In the genomic region with DNA sequence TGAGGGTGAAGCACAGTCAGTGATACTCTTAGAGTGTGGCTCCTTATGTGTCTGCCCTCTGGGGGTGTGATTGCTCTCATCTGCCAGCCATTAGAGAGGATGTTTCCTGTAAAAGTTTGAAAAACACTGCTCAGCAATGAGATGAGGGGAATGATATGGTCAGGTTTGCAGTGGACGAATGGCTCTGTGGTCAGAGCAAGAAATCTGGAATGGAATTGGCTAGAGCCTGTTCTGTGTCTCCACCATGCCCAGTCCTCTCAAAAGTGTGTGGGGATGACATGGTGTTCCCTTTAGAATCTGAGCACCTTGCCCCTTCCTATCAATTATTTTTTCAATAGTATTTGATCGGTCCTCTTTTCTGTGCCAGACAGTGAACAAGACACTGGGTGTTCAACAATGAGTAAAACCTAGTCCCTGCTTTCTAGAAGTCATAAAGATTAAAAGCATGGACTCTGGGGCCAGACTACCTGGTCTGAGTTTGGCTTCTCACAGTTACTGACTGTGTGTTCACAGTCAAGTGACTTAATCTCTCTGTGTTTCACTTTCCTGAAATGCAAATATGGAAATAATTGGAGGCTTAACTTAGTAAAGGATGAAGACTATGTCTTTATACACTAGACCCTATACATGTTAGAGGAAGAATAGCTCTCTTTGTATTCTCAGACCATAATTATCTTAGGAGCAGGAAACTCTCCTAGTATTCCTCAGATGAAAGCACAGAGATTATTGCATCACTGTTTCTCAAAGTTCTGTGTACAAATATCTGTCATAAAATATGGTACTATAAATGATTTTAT, we compare ENCODE assay signal across 14 cellular contexts. TPM values are rescaled to one million over a fixed set of nuclear protein-coding genes. Genes with fewer than 3 reads are reported as not detected.
DNase-seq lines count a peak whose midpoint lies in the region; ATAC-seq and TF ChIP-seq lines count a peak whose summit lies in the region.
"Had no signal": no experiment of that assay in that cellular context is flagged by ENCODE, and none has a peak within 500 bp of the region (broad histone marks: within the 10 kb centered on the region; RNA-seq: fewer than 3 reads in every experiment).

No MANE protein-coding gene starts in this region.

- H3K27ac ChIP-seq in muscle layer of duodenum (ENCODE audit: low read length) (peak overlapping the region; percentile 28), upper lobe of left lung (peak overlapping the region; percentile 43 to 89 (median 72))
- H3K27ac ChIP-seq: 22Rv1, KMS-11 had no signal

- no peak for TF ChIP-seq EP300 in upper lobe of left lung (IDR thresholded peaks at IDR 0.05)

- ATAC-seq in upper lobe of left lung (ENCODE audit: low FRiP score in 2 of 2) = no peak
- no peak for ATAC-seq in activated naive CD4-positive, alpha-beta T cell treated with anti-CD3 and anti-CD28 coated beads, Interleukin-2, amount 50 U/mL, for 72 hours
- ATAC-seq: naive thymus-derived CD4-positive, alpha-beta T cell had no signal

- H3K27ac Mint-ChIP-seq in activated naive CD4-positive, alpha-beta T cell treated with anti-CD3 and anti-CD28 coated beads, Interleukin-2, amount 50 U/mL, for 72 hours = no peak overlapping the region
- H3K27ac Mint-ChIP-seq: naive thymus-derived CD4-positive, alpha-beta T cell had no signal

- no peaks in the 10 kb centered on the region for H3K4me1 ChIP-seq in muscle layer of duodenum (ENCODE audit: control insufficient read depth in 1 of 2, insufficient read depth in 2 of 2, low read length in 2 of 2)
- peaks cover 0 to 10% (median 2%) of the 10 kb centered on the region in 4 donors for H3K4me1 ChIP-seq in upper lobe of left lung

- peaks cover 13 to 16% of the 10 kb centered on the region in 2 donors for H3K9me3 Mint-ChIP-seq in activated naive CD4-positive, alpha-beta T cell treated with anti-CD3 and anti-CD28 coated beads, Interleukin-2, amount 50 U/mL, for 72 hours

- no peaks in the 10 kb centered on the region for H3K9me3 ChIP-seq in muscle layer of duodenum (ENCODE audit: control insufficient read depth in 1 of 2, low read length in 2 of 2)
- no peaks in the 10 kb centered on the region for H3K9me3 ChIP-seq in upper lobe of left lung
- H3K9me3 ChIP-seq: HAP-1 had no signal

- peak; percentile 54 for DNase-seq in NCI-H510A treated with DMSO at 0.1 percent for 48 hours (lab: John Stamatoyannopoulos, UW)
- DNase-seq in NCI-H510A (lab: John Stamatoyannopoulos, UW) = no peak
- DNase-seq in epithelial cell of proximal tubule (ENCODE audit: low read depth) = no peak
- no peak for DNase-seq in upper lobe of left lung
- DNase-seq in stimulated activated naive CD4-positive, alpha-beta T cell (lab: John Stamatoyannopoulos, UW) = no peak
- no peak for DNase-seq in NCI-H226
- DNase-seq in activated naive CD4-positive, alpha-beta T cell treated with anti-CD3 and anti-CD28 coated beads, Interleukin-2, amount 50 U/mL, for 72 hours (ENCODE audit: low spot score in 2 of 2) = no peak
- DNase-seq: naive thymus-derived CD4-positive, alpha-beta T cell; stimulated activated CD4-positive, alpha-beta T cell treated with anti-CD3 and anti-CD28 coated beads, Interleukin-1b, Interleukin-23, amount 100 ng/mL, for 48 hours; stimulated activated naive CD4-positive, alpha-beta T cell treated with Interleukin-2 at 50 U/mL for 16 hours had no signal

- peak overlapping the region; percentile 74 for H3K4me3 ChIP-seq in epithelial cell of proximal tubule (ENCODE audit: low read depth, low read length)
- peak overlapping the region in 1 of 2 donors; percentile 67 for H3K4me3 ChIP-seq in muscle layer of duodenum (ENCODE audit: low read depth in 1 of 2, low read length in 2 of 2)
- H3K4me3 ChIP-seq in upper lobe of left lung = peak overlapping the region in 3 of 4 donors; percentile 57 to 74 (median 60)
- H3K4me3 ChIP-seq: HAP-1 had no signal

- peaks cover 0 to 10% of the 10 kb centered on the region in 2 donors for H3K36me3 Mint-ChIP-seq in activated naive CD4-positive, alpha-beta T cell treated with anti-CD3 and anti-CD28 coated beads, Interleukin-2, amount 50 U/mL, for 72 hours
- H3K36me3 Mint-ChIP-seq: naive thymus-derived CD4-positive, alpha-beta T cell had no signal

- H3K36me3 ChIP-seq in muscle layer of duodenum (ENCODE audit: control insufficient read depth in 1 of 2, insufficient read depth in 2 of 2, low read length in 2 of 2) = no peaks in the 10 kb centered on the region
- no peaks in the 10 kb centered on the region for H3K36me3 ChIP-seq in upper lobe of left lung
- H3K36me3 ChIP-seq: HAP-1 had no signal

- TF ChIP-seq CTCF in epithelial cell of proximal tubule (conservative IDR thresholded peaks at IDR 0.05; ENCODE audit: low read depth, low read length) (no peak), upper lobe of left lung (IDR thresholded peaks at IDR 0.05) (no peak)

- no peaks in the 10 kb centered on the region for H3K27me3 ChIP-seq in muscle layer of duodenum (ENCODE audit: low read depth, low read length)
- H3K27me3 ChIP-seq in upper lobe of left lung = no peaks in the 10 kb centered on the region

- no peak for TF ChIP-seq POLR2A in upper lobe of left lung (IDR thresholded peaks at IDR 0.05)

- 54 to 59% methylated on average over 2 of the region's 2 CpGs for WGBS in upper lobe of left lung, 2 donors

RNA-seq across cellular contexts. Expression of a gene that starts 1.6 kb away (rescaled TPM):
- 2.5 and 3.4 TPM in 2 replicates for total RNA-seq in epithelial cell of proximal tubule
- total RNA-seq in upper lobe of left lung = 10 to 100 TPM; 23.5 to 61.8 (median 26.0) TPM
- total RNA-seq in activated naive CD4-positive, alpha-beta T cell treated with anti-CD3 and anti-CD28 coated beads, Interleukin-2, amount 50 U/mL, for 72 hours = not detected
